ENCODE assay signal across 10 cellular contexts in the genomic region with DNA sequence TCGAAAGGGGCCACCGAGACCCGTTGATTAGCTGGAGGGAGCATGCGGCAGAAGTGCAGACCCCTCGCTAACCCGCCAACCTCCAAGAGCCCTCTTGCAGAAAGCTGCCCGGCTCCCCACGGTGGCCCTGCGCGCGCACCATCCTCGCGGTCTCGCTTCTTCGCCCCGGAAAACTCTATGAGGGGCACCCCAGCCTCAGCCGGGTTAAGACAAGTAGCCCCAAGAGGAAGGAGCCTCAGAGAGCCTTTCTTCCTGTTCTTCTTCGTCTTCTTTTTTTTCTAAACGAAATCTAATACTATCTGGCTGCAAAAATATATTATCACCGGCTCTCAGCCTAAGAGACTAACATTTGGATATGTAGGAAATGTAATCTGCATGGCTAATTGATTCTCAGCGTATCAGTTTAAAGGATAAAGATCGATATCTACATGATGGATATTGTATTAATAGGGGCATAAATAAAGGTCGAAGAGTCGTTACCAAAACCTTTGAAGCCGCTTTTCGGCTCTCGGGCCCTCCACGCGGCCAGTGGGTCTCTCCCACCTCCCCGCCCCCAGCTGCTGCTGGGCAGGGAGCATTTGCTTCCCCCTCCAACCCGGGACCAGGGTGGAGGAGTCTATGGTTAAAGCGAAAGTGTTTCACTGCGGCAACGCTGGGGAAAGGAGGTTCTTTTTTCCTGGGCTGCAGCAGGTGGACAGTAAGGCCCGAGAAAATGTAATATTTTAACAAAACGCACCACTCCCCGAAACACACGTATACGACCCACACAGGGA. TPM values are rescaled to one million over a fixed set of nuclear protein-coding genes. Genes with fewer than 3 reads are reported as not detected.
A peak's percentile ranks its signal among the peaks of the same experiment; 100 is the strongest.
DNase-seq lines count a peak whose midpoint lies in the region; ATAC-seq lines count a peak whose summit lies in the region.
"Had no signal": no experiment of that assay in that cellular context is flagged by ENCODE, and none has a peak within 500 bp of the region (broad histone marks: within the 10 kb centered on the region; RNA-seq: fewer than 3 reads in every experiment).

No MANE protein-coding gene starts in this region.

- peak overlapping the region; percentile 74 for H3K27ac Mint-ChIP-seq in T-helper 1 cell treated with Interleukin-12 subunit alpha and Interleukin-12 subunit beta and Interleukin-4 antibody, amounts not matched to agents 30 μg/mL and 1 μg/mL, for 36 hours
- peak overlapping the region; percentile 66 for H3K27ac Mint-ChIP-seq in T-helper 17 cell
- H3K27ac Mint-ChIP-seq in stimulated activated naive CD8-positive, alpha-beta T cell treated with anti-CD3 and anti-CD28 coated beads, Interleukin-15, amount 100 ng/mL, for 72 hours: no peak overlapping the region

- H3K4me1 ChIP-seq in iPS-15b (ENCODE audit: control insufficient read depth, insufficient read depth, low read length): peaks cover 7% of the 10 kb centered on the region

- peaks cover 24% of the 10 kb centered on the region for H3K4me1 Mint-ChIP-seq in T-helper 1 cell treated with Interleukin-12 subunit alpha and Interleukin-12 subunit beta and Interleukin-4 antibody, amounts not matched to agents 30 μg/mL and 1 μg/mL, for 36 hours (ENCODE audit: low read depth)
- peaks cover 22% of the 10 kb centered on the region for H3K4me1 Mint-ChIP-seq in T-helper 17 cell
- H3K4me1 Mint-ChIP-seq in stimulated activated naive CD8-positive, alpha-beta T cell treated with anti-CD3 and anti-CD28 coated beads, Interleukin-15, amount 100 ng/mL, for 72 hours: peaks cover 57% of the 10 kb centered on the region

- peak overlapping the region; percentile 73 for H3K4me3 Mint-ChIP-seq in T-helper 1 cell treated with Interleukin-12 subunit alpha and Interleukin-12 subunit beta and Interleukin-4 antibody, amounts not matched to agents 30 μg/mL and 1 μg/mL, for 36 hours
- peak overlapping the region; percentile 92 for H3K4me3 Mint-ChIP-seq in T-helper 17 cell
- H3K4me3 Mint-ChIP-seq in stimulated activated naive CD8-positive, alpha-beta T cell treated with anti-CD3 and anti-CD28 coated beads, Interleukin-15, amount 100 ng/mL, for 72 hours: peak overlapping the region; percentile 78 to 85

- peaks cover 100% of the 10 kb centered on the region for H3K27me3 ChIP-seq in iPS-15b (ENCODE audit: control insufficient read depth, insufficient read depth, low read length)

- no peak for ATAC-seq in T-helper 17 cell
- ATAC-seq in stimulated activated naive CD8-positive, alpha-beta T cell treated with anti-CD3 and anti-CD28 coated beads, Interleukin-15, amount 100 ng/mL, for 72 hours: peak; percentile 15
- ATAC-seq in HG02970 (IDR thresholded peaks at IDR 0.05; ENCODE audit: low FRiP score, unreplicated experiment): no peak

- peaks cover 12% of the 10 kb centered on the region for H3K36me3 Mint-ChIP-seq in T-helper 1 cell treated with Interleukin-12 subunit alpha and Interleukin-12 subunit beta and Interleukin-4 antibody, amounts not matched to agents 30 μg/mL and 1 μg/mL, for 36 hours (ENCODE audit: low read depth)
- H3K36me3 Mint-ChIP-seq in T-helper 17 cell (ENCODE audit: low read depth): peaks cover 4% of the 10 kb centered on the region

- no peak for DNase-seq in T-helper 1 cell
- no peak for DNase-seq in T-helper 17 cell
- DNase-seq in stimulated activated naive CD8-positive, alpha-beta T cell treated with anti-CD3 and anti-CD28 coated beads, Interleukin-15, amount 100 ng/mL, for 72 hours: no peak
- no peak for DNase-seq in NCI-H345 (lab: John Stamatoyannopoulos, UW)
- no peak for DNase-seq in NOMO-1 treated with DMSO at 0.1 percent for 48 hours (lab: John Stamatoyannopoulos, UW; ENCODE audit: unreplicated experiment)
- DNase-seq: DMS 273 treated with DMSO at 0.1 percent for 48 hours had no signal

- H3K9ac ChIP-seq in iPS-15b (ENCODE audit: low read depth, low read length): no peak overlapping the region

- H3K9me3 Mint-ChIP-seq in T-helper 1 cell treated with Interleukin-12 subunit alpha and Interleukin-12 subunit beta and Interleukin-4 antibody, amounts not matched to agents 30 μg/mL and 1 μg/mL, for 36 hours: peaks cover 12% of the 10 kb centered on the region
- peaks cover 16 to 19% of the 10 kb centered on the region in 2 donors for H3K9me3 Mint-ChIP-seq in stimulated activated naive CD8-positive, alpha-beta T cell treated with anti-CD3 and anti-CD28 coated beads, Interleukin-15, amount 100 ng/mL, for 72 hours

- H3K36me3 ChIP-seq in iPS-15b (ENCODE audit: control insufficient read depth, insufficient read depth, low read length): no peaks in the 10 kb centered on the region

- H3K4me3 ChIP-seq in iPS-15b (ENCODE audit: low read depth, low read length): peak overlapping the region; percentile 35

- H3K27me3 Mint-ChIP-seq in T-helper 1 cell treated with Interleukin-12 subunit alpha and Interleukin-12 subunit beta and Interleukin-4 antibody, amounts not matched to agents 30 μg/mL and 1 μg/mL, for 36 hours (ENCODE audit: low read depth): peaks cover 99% of the 10 kb centered on the region
- H3K27me3 Mint-ChIP-seq in T-helper 17 cell: peaks cover 98% of the 10 kb centered on the region
- peaks cover 100% of the 10 kb centered on the region for H3K27me3 Mint-ChIP-seq in stimulated activated naive CD8-positive, alpha-beta T cell treated with anti-CD3 and anti-CD28 coated beads, Interleukin-15, amount 100 ng/mL, for 72 hours

- H3K9me3 ChIP-seq in T-helper 17 cell (ENCODE audit: control insufficient read depth, low read length, poor library complexity, severe bottlenecking) (no peaks in the 10 kb centered on the region), iPS-15b (ENCODE audit: control insufficient read depth, insufficient read depth, low read length) (no peaks in the 10 kb centered on the region)

RNA-seq across cellular contexts. Expression of gene PAX3, which starts 6.1 kb away (rescaled TPM):
- not detected for total RNA-seq in T-helper 17 cell
- total RNA-seq: progenitor cell of endocrine pancreas had no signal

Comparison
In these comparisons a context has a peak if more than half of its experiments do, and no peak if none do; other contexts are left out.
1. H3K27ac Mint-ChIP-seq: peak in T-helper 1 cell treated with Interleukin-12 subunit alpha and Interleukin-12 subunit beta and Interleukin-4 antibody, amounts not matched to agents 30 μg/mL and 1 μg/mL, for 36 hours (single experiment) and T-helper 17 cell (single experiment); none in stimulated activated naive CD8-positive, alpha-beta T cell treated with anti-CD3 and anti-CD28 coated beads, Interleukin-15, amount 100 ng/mL, for 72 hours (0 of 2).
2. Peak in every context shown above with its lines, with median percentiles within 50 percentile points of each other: H3K4me3 Mint-ChIP-seq.